Comparison of ENCODE assay signal across 9 cellular contexts in genomic region chr13:42380420-42381164, GRCh38.
DNase-seq lines count a peak whose midpoint lies in the region; ATAC-seq and TF ChIP-seq lines count a peak whose summit lies in the region.
"Had no signal": no experiment of that assay in that cellular context is flagged by ENCODE, and none has a peak within 500 bp of the region (broad histone marks: within the 10 kb centered on the region; RNA-seq: fewer than 3 reads in every experiment).

No MANE protein-coding gene starts in this region.

- H3K9ac ChIP-seq in colonic mucosa (ENCODE audit: low read depth in 2 of 2, low read length in 2 of 2) = no peak overlapping the region

- H3K4me1 ChIP-seq in colonic mucosa = no peaks in the 10 kb centered on the region

- H3K4me3 ChIP-seq in colonic mucosa = no peak overlapping the region

- DNase-seq in foreskin melanocyte = peak; percentile 68
- no peak for DNase-seq in hepatic stellate cell (ENCODE audit: low spot score)
- no peak for DNase-seq in type B pancreatic cell (ENCODE audit: extremely low spot score, unreplicated experiment)
- DNase-seq in colonic mucosa = no peak

- peak; percentile 50 for ATAC-seq in GM18907 (IDR thresholded peaks at IDR 0.05; ENCODE audit: unreplicated experiment)
- peak; percentile 60 for ATAC-seq in GM21723 (IDR thresholded peaks at IDR 0.05; ENCODE audit: unreplicated experiment)
- peak; percentile 41 for ATAC-seq in HG03520 (IDR thresholded peaks at IDR 0.05; ENCODE audit: unreplicated experiment)
- ATAC-seq: sciatic nerve, WTC11 had no signal

- H3K36me3 ChIP-seq in colonic mucosa = no peaks in the 10 kb centered on the region

- intact Hi-C loops in colonic mucosa (cut with DNase I) = no loop called here

- no peaks in the 10 kb centered on the region for H3K27me3 Mint-ChIP-seq in type B pancreatic cell

- H3K9me3 Mint-ChIP-seq in type B pancreatic cell = peaks cover 7% of the 10 kb centered on the region

- no peaks in the 10 kb centered on the region for H3K9me3 ChIP-seq in colonic mucosa

- no peak overlapping the region for H3K4me3 Mint-ChIP-seq in type B pancreatic cell
- H3K4me3 Mint-ChIP-seq: WTC11 had no signal

- H3K27ac Mint-ChIP-seq in type B pancreatic cell = no peak overlapping the region
- H3K27ac Mint-ChIP-seq: WTC11 had no signal

- H3K4me1 Mint-ChIP-seq in type B pancreatic cell (ENCODE audit: unreplicated experiment) = no peaks in the 10 kb centered on the region

- H3K27me3 ChIP-seq in colonic mucosa = no peaks in the 10 kb centered on the region

- H3K36me3 Mint-ChIP-seq in type B pancreatic cell = no peaks in the 10 kb centered on the region

- no peak overlapping the region for H3K27ac ChIP-seq in colonic mucosa

- TF ChIP-seq CTCF in type B pancreatic cell (conservative IDR thresholded peaks at IDR 0.05) = no peak
- TF ChIP-seq CTCF in colonic mucosa (IDR thresholded peaks at IDR 0.05) = no peak
